Comparison of ENCODE assay signal across 8 cellular contexts in genomic region chr4:73341454-73341853, GRCh38.
DNase-seq lines count a peak whose midpoint lies in the region; ATAC-seq and TF ChIP-seq lines count a peak whose summit lies in the region.

No MANE protein-coding gene starts in this region.

- H3K4me1 ChIP-seq in PC-3 (ENCODE audit: insufficient read depth, low read length) (no peaks in the 10 kb centered on the region), neural progenitor cell (no peaks in the 10 kb centered on the region)

- H2AFZ ChIP-seq in PC-3 (ENCODE audit: low read length) (no peak overlapping the region), neural progenitor cell (replicated peaks) (peak overlapping the region; percentile 91)

- H3K27ac ChIP-seq in PC-3 (ENCODE audit: low read length) (no peak overlapping the region), neural progenitor cell (no peak overlapping the region)

- no peaks in the 10 kb centered on the region for H4K20me1 ChIP-seq in PC-3 (ENCODE audit: low read length)
- no peaks in the 10 kb centered on the region for H4K20me1 ChIP-seq in neural progenitor cell (ENCODE audit: low read depth)

- TF ChIP-seq CTCF in BJ (IDR thresholded peaks at IDR 0.05; ENCODE audit: insufficient read depth, low read depth, low read length) (peak; percentile 33), PC-3 (conservative IDR thresholded peaks at IDR 0.05; ENCODE audit: low read depth, low read length) (peak; percentile 82), neural progenitor cell (IDR thresholded peaks at IDR 0.05) (peak; percentile 83), CD14-positive monocyte (IDR thresholded peaks at IDR 0.05) (no peak)

- H3K9me3 Mint-ChIP-seq in neural progenitor cell (peaks cover 3% of the 10 kb centered on the region), CD14-positive monocyte (no peaks in the 10 kb centered on the region)

- POLR2A ChIA-PET in BJ (lab: Charles Lee) (no interaction called here), PC-3 (lab: Charles Lee; ENCODE audit: unreplicated experiment) (interaction anchor here (0.7 kb wide), 1 partner anchor 195 kb away, joined by 4 read pairs; no protein-coding TSS in a partner anchor)

- peaks cover 2% of the 10 kb centered on the region for H3K27me3 ChIP-seq in BJ (ENCODE audit: control insufficient read depth, insufficient read depth, low read length)
- H3K27me3 ChIP-seq in PC-3 (ENCODE audit: low read length) = no peaks in the 10 kb centered on the region
- no peaks in the 10 kb centered on the region for H3K27me3 ChIP-seq in neural progenitor cell

- no peaks in the 10 kb centered on the region for H3K36me3 ChIP-seq in BJ (ENCODE audit: control insufficient read depth, insufficient read depth, low read length)
- no peaks in the 10 kb centered on the region for H3K36me3 ChIP-seq in PC-3 (ENCODE audit: low read depth, low read length)
- H3K36me3 ChIP-seq in neural progenitor cell = no peaks in the 10 kb centered on the region

- DNase-seq in BJ (ENCODE audit: low read depth) = no peak
- peak; percentile 35 to 52 for DNase-seq in Kasumi-1 (lab: John Stamatoyannopoulos, UW)
- DNase-seq in PC-3 = peak; percentile 77
- DNase-seq in epidermal melanocyte (ENCODE audit: insufficient read length, low spot score) = peak; percentile 26
- peak; percentile 79 for DNase-seq in neural progenitor cell (ENCODE audit: low spot score)
- DNase-seq in CD14-positive monocyte (ENCODE audit: low spot score) = no peak

- BruUV-seq in PC-3 (replicated peaks; lab: Mats Ljungman, UMichigan) = no TSS peak

- H3K4me3 ChIP-seq in BJ (ENCODE audit: low read depth, low read length) (no peak overlapping the region), PC-3 (ENCODE audit: low read length) (no peak overlapping the region), neural progenitor cell (no peak overlapping the region)

- H3K36me3 Mint-ChIP-seq in neural progenitor cell (no peaks in the 10 kb centered on the region), CD14-positive monocyte (no peaks in the 10 kb centered on the region)

- ATAC-seq in GM18520 (IDR thresholded peaks at IDR 0.05; ENCODE audit: unreplicated experiment) (peak; percentile 62), PC-3 (peak; percentile 96), HG03571 (IDR thresholded peaks at IDR 0.05; ENCODE audit: unreplicated experiment) (no peak)

- H3K4me2 ChIP-seq in PC-3 (ENCODE audit: low read length) (no peak overlapping the region), neural progenitor cell (no peak overlapping the region)

- no peak overlapping the region for H3K4me3 Mint-ChIP-seq in neural progenitor cell
- no peak overlapping the region for H3K4me3 Mint-ChIP-seq in CD14-positive monocyte

- H3K9me3 ChIP-seq in PC-3 (ENCODE audit: low read length) (no peaks in the 10 kb centered on the region), neural progenitor cell (ENCODE audit: low read depth) (no peaks in the 10 kb centered on the region)

- H3K27ac Mint-ChIP-seq in neural progenitor cell (no peak overlapping the region), CD14-positive monocyte (no peak overlapping the region)

- CTCF ChIA-PET in BJ (lab: Yijun Ruan, JAX) (interaction anchor here (1.2 to 2.8 kb wide), 4 partner anchors 29 to 793 kb away, joined by 3 to 9 read pairs (median 6); no protein-coding TSS in a partner anchor), PC-3 (lab: Charles Lee) (interaction anchor here (0.6 to 1.2 kb wide), 8 partner anchors 33 to 311 kb away, joined by 3 to 29 read pairs (median 4); no protein-coding TSS in a partner anchor)

- H3K9me2 ChIP-seq in PC-3 (replicated peaks; ENCODE audit: low read length) = no peaks in the 10 kb centered on the region

- H3K79me2 ChIP-seq in PC-3 (ENCODE audit: low read length) (no peaks in the 10 kb centered on the region), neural progenitor cell (ENCODE audit: low read depth) (no peaks in the 10 kb centered on the region)

- H3F3A ChIP-seq in PC-3 (ENCODE audit: low read length, unreplicated experiment) = no peaks in the 10 kb centered on the region
- H3F3A ChIP-seq in neural progenitor cell (ENCODE audit: low read depth) = no peaks in the 10 kb centered on the region

- H3K9ac ChIP-seq in PC-3 (ENCODE audit: low read length) = no peak overlapping the region
- no peak overlapping the region for H3K9ac ChIP-seq in neural progenitor cell

- peaks cover 3% of the 10 kb centered on the region for H3K27me3 Mint-ChIP-seq in neural progenitor cell (ENCODE audit: insufficient read depth, low read depth)
- H3K27me3 Mint-ChIP-seq in CD14-positive monocyte (ENCODE audit: low read depth in 3 of 3) = peaks cover 0 to 2% (median 0%) of the 10 kb centered on the region in 3 donors

- H3K4me1 Mint-ChIP-seq in neural progenitor cell (peaks cover 2% of the 10 kb centered on the region), CD14-positive monocyte (no peaks in the 10 kb centered on the region)

- intact Hi-C loops in PC-3 (cut with micrococcal nuclease) = loop anchor here (1.0 to 5.0 kb wide), 3 partner anchors 105 to 312 kb away; no protein-coding TSS in a partner anchor
- intact Hi-C loops in CD14-positive monocyte (cut with micrococcal nuclease) = no loop called here

Comparison
In these comparisons a context has a peak if more than half of its experiments do, and no peak if none do; other contexts are left out.
1. DNase-seq: peak in Kasumi-1 (2 of 2), PC-3 (single experiment), epidermal melanocyte (single experiment) and neural progenitor cell (single experiment); none in BJ (single experiment) and CD14-positive monocyte (single experiment).